Comparison of ENCODE assay signal across 9 cellular contexts in genomic region chr6:1312193-1312443, GRCh38. TPM values are rescaled to one million over a fixed set of nuclear protein-coding genes. Genes with fewer than 3 reads are reported as not detected.
A peak's percentile ranks its signal among the peaks of the same experiment; 100 is the strongest.
DNase-seq lines count a peak whose midpoint lies in the region; ATAC-seq and TF ChIP-seq lines count a peak whose summit lies in the region.
"Had no signal": no experiment of that assay in that cellular context is flagged by ENCODE, and none has a peak within 500 bp of the region (broad histone marks: within the 10 kb centered on the region; RNA-seq: fewer than 3 reads in every experiment).

No MANE protein-coding gene starts in this region.

- no peak overlapping the region for H3K23ac ChIP-seq in mesenchymal stem cell (ENCODE audit: low read length in 2 of 2)

- peaks cover 28% of the 10 kb centered on the region for H3K4me1 ChIP-seq in mesenchymal stem cell (ENCODE audit: control insufficient read depth, insufficient read depth, low read depth, low read length)
- H3K4me1 ChIP-seq in upper lobe of left lung: peaks cover 20 to 48% (median 32%) of the 10 kb centered on the region in 4 donors

- no peaks in the 10 kb centered on the region for H3K36me3 ChIP-seq in mesenchymal stem cell (ENCODE audit: control insufficient read depth in 1 of 2, insufficient read depth in 2 of 2, low read depth in 1 of 2, low read length in 2 of 2)
- no peaks in the 10 kb centered on the region for H3K36me3 ChIP-seq in upper lobe of left lung

- H3K18ac ChIP-seq in mesenchymal stem cell (ENCODE audit: low read depth in 1 of 2, low read length in 2 of 2): no peak overlapping the region

- peak overlapping the region; percentile 36 for H3K27ac ChIP-seq in caudate nucleus (ENCODE audit: low read depth, low read length)
- no peak overlapping the region for H3K27ac ChIP-seq in mesenchymal stem cell (ENCODE audit: low read length, poor library complexity, severe bottlenecking)
- peak overlapping the region; percentile 79 to 86 (median 84) for H3K27ac ChIP-seq in upper lobe of left lung

- WGBS in mesenchymal stem cell: 2% methylated on average over 23 of the region's 23 CpGs
- WGBS in upper lobe of left lung, 2 donors: 0 to 1% methylated on average over 2 to 19 of the region's 23 CpGs

- H3K4me3 ChIP-seq in mesenchymal stem cell (ENCODE audit: insufficient read depth in 1 of 2, low read depth in 1 of 2, low read length in 2 of 2): peak overlapping the region; percentile 51 to 79
- peak overlapping the region; percentile 11 to 62 (median 56) for H3K4me3 ChIP-seq in upper lobe of left lung

- no peaks in the 10 kb centered on the region for H3K9me3 ChIP-seq in mesenchymal stem cell (ENCODE audit: control insufficient read depth, low read length)
- no peaks in the 10 kb centered on the region for H3K9me3 ChIP-seq in upper lobe of left lung

- no peak for TF ChIP-seq POLR2A in upper lobe of left lung (IDR thresholded peaks at IDR 0.05)

- peak overlapping the region; percentile 51 for H3K27ac Mint-ChIP-seq in activated naive CD4-positive, alpha-beta T cell treated with anti-CD3 and anti-CD28 coated beads, Interleukin-2, amount 50 U/mL, for 24 hours

- H3K36me3 Mint-ChIP-seq in activated naive CD4-positive, alpha-beta T cell treated with anti-CD3 and anti-CD28 coated beads, Interleukin-2, amount 50 U/mL, for 24 hours: no peaks in the 10 kb centered on the region

- peak overlapping the region; percentile 71 for H3K4me2 ChIP-seq in mesenchymal stem cell (ENCODE audit: low read length, poor library complexity, severe bottlenecking)

- peaks cover 36% of the 10 kb centered on the region for H3K4me1 Mint-ChIP-seq in activated naive CD4-positive, alpha-beta T cell treated with anti-CD3 and anti-CD28 coated beads, Interleukin-2, amount 50 U/mL, for 24 hours

- ATAC-seq in upper lobe of left lung (ENCODE audit: low FRiP score in 2 of 2): no peak
- no peak for ATAC-seq in HG03135 (IDR thresholded peaks at IDR 0.05; ENCODE audit: unreplicated experiment)

- peak in 1 of 6 experiments; percentile 2 for TF ChIP-seq CTCF in upper lobe of left lung (IDR thresholded peaks at IDR 0.05)

- no peak overlapping the region for H3K4ac ChIP-seq in mesenchymal stem cell (ENCODE audit: low read depth in 1 of 2, low read length in 2 of 2)

- H3K27me3 ChIP-seq in mesenchymal stem cell (ENCODE audit: control insufficient read depth in 1 of 2, insufficient read depth in 1 of 2, low read length in 2 of 2) (peaks cover 52 to 74% of the 10 kb centered on the region in 2 experiments), upper lobe of left lung (peaks cover 0 to 28% (median 5%) of the 10 kb centered on the region in 4 donors)

- H4K91ac ChIP-seq in mesenchymal stem cell (ENCODE audit: low read length): no peak overlapping the region

- H4K8ac ChIP-seq in mesenchymal stem cell (ENCODE audit: low read length): no peak overlapping the region

- H2BK5ac ChIP-seq in mesenchymal stem cell (ENCODE audit: low read depth, low read length, poor library complexity, severe bottlenecking): no peak overlapping the region

- H3K79me1 ChIP-seq in mesenchymal stem cell (replicated peaks; ENCODE audit: low read length, poor library complexity, severe bottlenecking): no peaks in the 10 kb centered on the region

- no peaks in the 10 kb centered on the region for H3K9me3 Mint-ChIP-seq in activated naive CD4-positive, alpha-beta T cell treated with anti-CD3 and anti-CD28 coated beads, Interleukin-2, amount 50 U/mL, for 24 hours

- peaks cover 52% of the 10 kb centered on the region for H3K27me3 Mint-ChIP-seq in activated naive CD4-positive, alpha-beta T cell treated with anti-CD3 and anti-CD28 coated beads, Interleukin-2, amount 50 U/mL, for 24 hours

- no peak overlapping the region for H2BK120ac ChIP-seq in mesenchymal stem cell (ENCODE audit: low read depth, low read length)

- peak overlapping the region; percentile 71 for H3K4me3 Mint-ChIP-seq in activated naive CD4-positive, alpha-beta T cell treated with anti-CD3 and anti-CD28 coated beads, Interleukin-2, amount 50 U/mL, for 24 hours

- no peak overlapping the region for H2AFZ ChIP-seq in mesenchymal stem cell (ENCODE audit: low read depth, low read length)

- no peak for TF ChIP-seq EP300 in upper lobe of left lung (IDR thresholded peaks at IDR 0.05)

- H2BK15ac ChIP-seq in mesenchymal stem cell (ENCODE audit: low read depth, poor library complexity, severe bottlenecking): no peak overlapping the region

- DNase-seq in activated naive CD4-positive, alpha-beta T cell treated with Interleukin-2 at 50 U/mL for 16 hours: no peak
- no peak for DNase-seq in caudate nucleus (lab: John Stamatoyannopoulos, UW)
- peak; percentile 36 for DNase-seq in mesenchymal stem cell
- DNase-seq in upper lobe of left lung: no peak
- DNase-seq in DMS114 treated with DMSO at 0.1 percent for 48 hours (lab: John Stamatoyannopoulos, UW; ENCODE audit: unreplicated experiment): no peak
- DNase-seq in germinal center (ENCODE audit: low spot score): no peak

- no peak overlapping the region for H2BK12ac ChIP-seq in mesenchymal stem cell (ENCODE audit: low read length in 2 of 2)

- no peak overlapping the region for H2AK5ac ChIP-seq in mesenchymal stem cell (ENCODE audit: low read length, severe bottlenecking)

- H3K9ac ChIP-seq in mesenchymal stem cell (ENCODE audit: low read length): peak overlapping the region; percentile 68

- H3K14ac ChIP-seq in mesenchymal stem cell (ENCODE audit: low read length in 2 of 2): no peak overlapping the region

RNA-seq across cellular contexts. Expression of gene FOXQ1, which starts 0.2 kb away (rescaled TPM):
- 0.21 TPM for polyA plus RNA-seq in mesenchymal stem cell (2013, experiment 1 of 2)
- polyA plus RNA-seq in mesenchymal stem cell (2013, experiment 2 of 2): 0.19 TPM
- total RNA-seq in upper lobe of left lung: 10 to 100 TPM in 3 of 6 donors, 1 to 10 TPM in 3; 3.9 to 15.4 (median 10.3) TPM
- total RNA-seq: T-helper 2 cell treated with Interferon-gamma antibody and Interleukin-4, amounts not matched to agents 100 ng/mL and 5 ng/mL, for 36 hours had no signal
